In genomic region chr5:72251386-72251785, GRCh38 we compare ENCODE assay signal across 15 cellular contexts.
"Had no signal": no experiment of that assay in that cellular context is flagged by ENCODE, and none has a peak within 500 bp of the region (broad histone marks: within the 10 kb centered on the region; RNA-seq: fewer than 3 reads in every experiment).

No MANE protein-coding gene starts in this region.

- DNase-seq: activated CD4-positive, alpha-beta T cell treated with anti-CD3 and anti-CD28 coated beads for 1 hour; activated CD4-positive, alpha-beta T cell treated with anti-CD3 and anti-CD28 coated beads, Interleukin-2, amount 50 U/mL, for 48 hours; activated naive CD4-positive, alpha-beta T cell treated with anti-CD3 and anti-CD28 coated beads, Interleukin-2, amount 10 ng/mL, durations not matched to agents 7 days and 5 days; caudate nucleus; colonic mucosa; foreskin melanocyte; heart left ventricle; immature natural killer cell; nephron progenitor cell; right lobe of liver had no signal

- H3K9me3 ChIP-seq: colonic mucosa, heart left ventricle, right lobe of liver, tibial nerve, vagina had no signal

- H3K9me3 Mint-ChIP-seq: activated naive CD4-positive, alpha-beta T cell treated with anti-CD3 and anti-CD28 coated beads, Interleukin-2, amount 10 ng/mL, durations not matched to agents 7 days and 5 days; activated T-helper 2 cell treated with anti-CD3 and anti-CD28 coated beads, Interferon-gamma antibody, Interleukin-2, Interleukin-4, amounts not matched to agents 10 μg/mL and 5 μg/mL and 100 μg/mL, durations not matched to agents 14 hours and 24 hours and 36 hours; immature natural killer cell; mesothelial cell of epicardium; nephron progenitor cell had no signal

- H3K4me2 ChIP-seq: smooth muscle cell had no signal

- H3K36me3 Mint-ChIP-seq: mesothelial cell of epicardium had no signal

- H3K27ac ChIP-seq: colonic mucosa, heart left ventricle, right lobe of liver, tibial nerve, vagina had no signal

- H3K27ac Mint-ChIP-seq: activated naive CD4-positive, alpha-beta T cell treated with anti-CD3 and anti-CD28 coated beads, Interleukin-2, amount 10 ng/mL, durations not matched to agents 7 days and 5 days; activated T-helper 2 cell treated with anti-CD3 and anti-CD28 coated beads, Interferon-gamma antibody, Interleukin-2, Interleukin-4, amounts not matched to agents 10 μg/mL and 5 μg/mL and 100 μg/mL, durations not matched to agents 14 hours and 24 hours and 36 hours; mesothelial cell of epicardium; nephron progenitor cell had no signal

- ATAC-seq: right lobe of liver had no signal

- H3K4me3 ChIP-seq: colonic mucosa, heart left ventricle, right lobe of liver, smooth muscle cell, tibial nerve, vagina had no signal

- H3K4me3 Mint-ChIP-seq: activated naive CD4-positive, alpha-beta T cell treated with anti-CD3 and anti-CD28 coated beads, Interleukin-2, amount 10 ng/mL, durations not matched to agents 7 days and 5 days; immature natural killer cell; mesothelial cell of epicardium; nephron progenitor cell had no signal

- H3K27me3 ChIP-seq: colonic mucosa, heart left ventricle, right lobe of liver, tibial nerve, vagina had no signal

- H3K36me3 ChIP-seq: colonic mucosa, heart left ventricle, right lobe of liver, tibial nerve, vagina had no signal

- H3K27me3 Mint-ChIP-seq: activated naive CD4-positive, alpha-beta T cell treated with anti-CD3 and anti-CD28 coated beads, Interleukin-2, amount 10 ng/mL, durations not matched to agents 7 days and 5 days had no signal
